ENCODE assay signal across 1 cellular context in the genomic region with DNA sequence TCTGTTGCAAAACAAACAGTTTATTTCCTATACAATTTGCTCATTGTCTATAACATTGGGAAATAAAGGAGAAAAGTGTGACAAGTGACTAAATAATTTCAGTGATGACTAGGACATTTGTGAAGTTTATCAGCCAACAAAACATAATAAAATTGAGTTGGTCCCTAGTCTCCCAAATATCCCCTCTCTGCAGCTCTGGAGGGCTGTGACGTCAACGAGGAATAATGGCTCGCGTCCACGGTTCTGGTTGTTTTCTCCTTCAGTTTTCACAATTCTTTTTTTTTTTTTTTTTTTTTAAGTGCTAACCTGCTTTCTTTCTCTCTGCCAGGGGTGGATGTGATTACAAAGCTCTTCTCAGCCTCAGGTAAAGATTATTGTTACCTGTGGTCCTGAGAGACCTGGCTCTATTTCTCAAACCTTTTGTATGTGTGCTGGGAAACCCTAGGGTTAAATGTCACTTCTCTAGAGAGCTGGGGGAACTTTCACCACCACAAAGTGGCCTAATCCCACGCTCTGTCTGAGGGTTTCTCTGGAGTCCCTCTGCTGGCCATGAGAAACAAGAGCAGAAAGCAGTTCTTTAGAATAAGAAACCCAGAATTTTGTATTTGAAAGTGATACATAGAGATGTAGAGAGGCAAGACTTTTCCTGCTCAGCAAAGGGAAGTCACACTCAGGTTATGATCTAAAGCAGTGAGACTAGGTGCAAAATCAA.
TF ChIP-seq lines count a peak whose summit lies in the region.

No MANE protein-coding gene starts in this region.

TF ChIP-seq in HepG2, 621 proteins besides CTCF, POLR2A, EP300 and RAD21:
- no peak for TF ChIP-seq ZNF12 (CRISPR knock-in tag; IDR thresholded peaks at IDR 0.05)
- TF ChIP-seq PITX1 (CRISPR knock-in tag; IDR thresholded peaks at IDR 0.05): 0 out of 2 replicates have a peak, but pooled peaks have one; percentile 23
- TF ChIP-seq, protein P1, sequence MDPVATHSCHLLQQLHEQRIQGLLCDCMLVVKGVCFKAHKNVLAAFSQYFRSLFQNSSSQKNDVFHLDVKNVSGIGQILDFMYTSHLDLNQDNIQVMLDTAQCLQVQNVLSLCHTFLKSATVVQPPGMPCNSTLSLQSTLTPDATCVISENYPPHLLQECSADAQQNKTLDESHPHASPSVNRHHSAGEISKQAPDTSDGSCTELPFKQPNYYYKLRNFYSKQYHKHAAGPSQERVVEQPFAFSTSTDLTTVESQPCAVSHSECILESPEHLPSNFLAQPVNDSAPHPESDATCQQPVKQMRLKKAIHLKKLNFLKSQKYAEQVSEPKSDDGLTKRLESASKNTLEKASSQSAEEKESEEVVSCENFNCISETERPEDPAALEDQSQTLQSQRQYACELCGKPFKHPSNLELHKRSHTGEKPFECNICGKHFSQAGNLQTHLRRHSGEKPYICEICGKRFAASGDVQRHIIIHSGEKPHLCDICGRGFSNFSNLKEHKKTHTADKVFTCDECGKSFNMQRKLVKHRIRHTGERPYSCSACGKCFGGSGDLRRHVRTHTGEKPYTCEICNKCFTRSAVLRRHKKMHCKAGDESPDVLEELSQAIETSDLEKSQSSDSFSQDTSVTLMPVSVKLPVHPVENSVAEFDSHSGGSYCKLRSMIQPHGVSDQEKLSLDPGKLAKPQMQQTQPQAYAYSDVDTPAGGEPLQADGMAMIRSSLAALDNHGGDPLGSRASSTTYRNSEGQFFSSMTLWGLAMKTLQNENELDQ (CRISPR knock-in tag; IDR thresholded peaks at IDR 0.05; ENCODE audit: borderline replicate concordance): no peak
- TF ChIP-seq SMAD9 (CRISPR knock-in tag; IDR thresholded peaks at IDR 0.05): no peak
- no peak for TF ChIP-seq RELA (CRISPR knock-in tag; IDR thresholded peaks at IDR 0.05)
- TF ChIP-seq ISL2 (CRISPR knock-in tag; IDR thresholded peaks at IDR 0.05): no peak
- no peak for TF ChIP-seq ZNF746 (CRISPR knock-in tag; IDR thresholded peaks at IDR 0.05)
- peak; percentile 73 for TF ChIP-seq STAG1 (CRISPR knock-in tag; IDR thresholded peaks at IDR 0.05)
- TF ChIP-seq ZSCAN5A (CRISPR knock-in tag; IDR thresholded peaks at IDR 0.05; ENCODE audit: borderline replicate concordance): no peak
- 0 out of 2 replicates have a peak, but pooled peaks have one; percentile 45 for TF ChIP-seq ZSCAN31 (CRISPR knock-in tag; IDR thresholded peaks at IDR 0.05; ENCODE audit: low read depth)
- TF ChIP-seq RXRB (CRISPR knock-in tag; IDR thresholded peaks at IDR 0.05; ENCODE audit: borderline replicate concordance): 0 out of 2 replicates have a peak, but pooled peaks have one; percentile 13
- TF ChIP-seq ZNF629 (CRISPR knock-in tag; conservative IDR thresholded peaks at IDR 0.05): no peak
- 0 out of 2 replicates have a peak, but pooled peaks have one; percentile 5 for TF ChIP-seq ZFP82 (CRISPR knock-in tag; IDR thresholded peaks at IDR 0.05; ENCODE audit: borderline replicate concordance)
- peak; percentile 46; the same call in 1 of the 2 replicates for TF ChIP-seq GATAD2A (CRISPR knock-in tag; IDR thresholded peaks at IDR 0.05)
- no peak for TF ChIP-seq SMAD3 (CRISPR knock-in tag; IDR thresholded peaks at IDR 0.05)
- no peak for TF ChIP-seq FUBP1 (CRISPR knock-in tag; IDR thresholded peaks at IDR 0.05; ENCODE audit: borderline replicate concordance)
- no peak for TF ChIP-seq ARNT (IDR thresholded peaks at IDR 0.05)
- TF ChIP-seq NFE2L1 (CRISPR knock-in tag; IDR thresholded peaks at IDR 0.05; ENCODE audit: borderline replicate concordance): no peak
- 0 out of 4 replicates have a peak, but pooled peaks of 1 of the 2 experiments have one; percentile 25 for TF ChIP-seq KLF16 (CRISPR knock-in tag; IDR thresholded peaks at IDR 0.05)
- TF ChIP-seq SMC3 (IDR thresholded peaks at IDR 0.05; ENCODE audit: low read length): peak; percentile 86
- TF ChIP-seq HES4 (CRISPR knock-in tag; IDR thresholded peaks at IDR 0.05; ENCODE audit: borderline replicate concordance): no peak
- peak; percentile 67; the same call in 1 of the 2 replicates for TF ChIP-seq CREB1 (IDR thresholded peaks at IDR 0.05)
- no peak for TF ChIP-seq CREB1 (CRISPR knock-in tag; IDR thresholded peaks at IDR 0.05)
- peak; percentile 74 for TF ChIP-seq ZNF652 (CRISPR knock-in tag; IDR thresholded peaks at IDR 0.05; ENCODE audit: borderline replicate concordance, low read depth)
